9 cellular contexts compared by ENCODE assay signal in the genomic region with DNA sequence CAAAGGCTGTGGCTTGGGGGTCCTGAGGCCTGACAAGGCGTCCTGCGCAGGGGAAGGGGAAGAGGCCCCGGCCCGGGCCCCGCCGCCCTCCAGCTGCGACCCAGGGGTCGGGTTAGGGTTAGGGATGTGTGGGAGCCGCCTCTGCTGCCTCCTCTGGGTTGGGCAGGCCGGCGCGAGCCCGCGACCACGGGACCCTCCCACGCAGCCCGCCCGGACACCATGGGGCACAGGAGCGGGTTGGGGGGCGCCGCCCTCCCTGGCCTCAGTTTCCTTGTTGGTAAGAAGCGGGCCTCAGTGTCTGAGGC. TPM values are rescaled to one million over a fixed set of nuclear protein-coding genes. Genes with fewer than 3 reads are reported as not detected.
DNase-seq lines count a peak whose midpoint lies in the region; ATAC-seq, FAIRE-seq and TF ChIP-seq lines count a peak whose summit lies in the region.
"Had no signal": no experiment of that assay in that cellular context is flagged by ENCODE, and none has a peak within 500 bp of the region (broad histone marks: within the 10 kb centered on the region; RNA-seq: fewer than 3 reads in every experiment).

No MANE protein-coding gene starts in this region.

- CTCF ChIA-PET in MCF 10A (lab: Yijun Ruan, JAX): interaction anchor here (0.5 to 5.9 kb wide), 9 partner anchors 9 to 678 kb away, joined by 3 to 37 read pairs (median 9); a partner anchor contains a TSS

- peak overlapping the region; percentile 89 for H3K4me3 ChIP-seq in GM12865 (ENCODE audit: low read depth, low read length)

- H3K4me1 Mint-ChIP-seq in MCF 10A (ENCODE audit: insufficient read depth, unreplicated experiment): peaks cover 6% of the 10 kb centered on the region
- H3K4me1 Mint-ChIP-seq in memory B cell: peaks cover 13% of the 10 kb centered on the region

- H3K27me3 Mint-ChIP-seq in MCF 10A (ENCODE audit: insufficient read depth, unreplicated experiment) (no peaks in the 10 kb centered on the region), memory B cell (no peaks in the 10 kb centered on the region)

- H3K27ac Mint-ChIP-seq in MCF 10A (ENCODE audit: low read depth, unreplicated experiment): peak overlapping the region; percentile 84
- peak overlapping the region; percentile 45 for H3K27ac Mint-ChIP-seq in memory B cell

- FAIRE-seq in HTR-8/SVneo (lab: Jason Lieb, UNC): no peak

- BruUV-seq in MCF 10A (replicated peaks; lab: Mats Ljungman, UMichigan): no TSS peak

- H3K36me3 Mint-ChIP-seq in MCF 10A (ENCODE audit: insufficient read depth, unreplicated experiment) (peaks cover 32% of the 10 kb centered on the region), memory B cell (peaks cover 4% of the 10 kb centered on the region)

- ATAC-seq in HG03432 (IDR thresholded peaks at IDR 0.05; ENCODE audit: unreplicated experiment) (peak; percentile 17), memory B cell (ENCODE audit: low read depth) (peak; percentile 7), HG02870 (IDR thresholded peaks at IDR 0.05; ENCODE audit: unreplicated experiment) (no peak), GM21576 (IDR thresholded peaks at IDR 0.05; ENCODE audit: unreplicated experiment) (no peak)

- H3K4me3 Mint-ChIP-seq in MCF 10A (ENCODE audit: unreplicated experiment) (peak overlapping the region; percentile 74), memory B cell (peak overlapping the region; percentile 79)

- POLR2A ChIA-PET in MCF 10A (lab: Yijun Ruan, JAX): interaction anchor here (0.7 to 3.6 kb wide), 17 partner anchors 9 to 54 kb away, joined by 3 to 26 read pairs (median 7); a partner anchor contains a TSS

- TF ChIP-seq CTCF in GM12865 (IDR thresholded peaks at IDR 0.05; ENCODE audit: insufficient read depth, low read depth, low read length, missing control alignments) (no peak), MCF 10A (IDR thresholded peaks at IDR 0.05; ENCODE audit: unreplicated experiment) (no peak)

- intact Hi-C loops in MCF 10A (cut with micrococcal nuclease): no loop called here

- H3K9me3 Mint-ChIP-seq in MCF 10A (ENCODE audit: unreplicated experiment) (no peaks in the 10 kb centered on the region), memory B cell (no peaks in the 10 kb centered on the region)

- DNase-seq in GM12865 (ENCODE audit: low read depth) (no peak), MCF 10A (ENCODE audit: unreplicated experiment) (no peak), memory B cell (ENCODE audit: low spot score in 2 of 2) (no peak), DMS153 treated with DMSO at 0.1 percent for 48 hours (lab: John Stamatoyannopoulos, UW; ENCODE audit: unreplicated experiment) (no peak), HTR-8/SVneo (ENCODE audit: insufficient read length, low spot score) (no peak)

RNA-seq across cellular contexts. Expression of a gene that starts 0.4 kb away (rescaled TPM):
- 28.5 and 31.1 TPM in 2 replicates for total RNA-seq in MCF 10A (2022)

RNA-seq across cellular contexts. Expression of a gene that starts 13.5 kb away (rescaled TPM):
- total RNA-seq in MCF 10A (2022): 20.1 and 24.5 TPM in 2 replicates

RNA-seq across cellular contexts. Expression of a gene that starts 14.2 kb away (rescaled TPM):
- 4.6 and 6.0 TPM in 2 replicates for total RNA-seq in MCF 10A (2022)

RNA-seq across cellular contexts. Expression of a gene that starts 19.5 kb away (rescaled TPM):
- total RNA-seq in MCF 10A (2022): 54.7 and 55.8 TPM in 2 replicates

RNA-seq across cellular contexts. Expression of a gene that starts 20.1 kb away (rescaled TPM):
- 18.1 and 25.2 TPM in 2 replicates for total RNA-seq in MCF 10A (2022)
- total RNA-seq: RPMI7951 had no signal

Comparison
In these comparisons a context has a peak if more than half of its experiments do, and no peak if none do; other contexts are left out.
1. ATAC-seq: peak in HG03432 (single experiment) and memory B cell (single experiment); none in HG02870 (single experiment) and GM21576 (single experiment).